Comparison of ENCODE assay signal across 8 cellular contexts in genomic region chr20:48620486-48621255, GRCh38.
A peak's percentile ranks its signal among the peaks of the same experiment; 100 is the strongest.
DNase-seq lines count a peak whose midpoint lies in the region; ATAC-seq and TF ChIP-seq lines count a peak whose summit lies in the region.

No MANE protein-coding gene starts in this region.

- no peaks in the 10 kb centered on the region for H3K9me3 Mint-ChIP-seq in activated T-cell treated with anti-CD3 and anti-CD28 coated beads, Interleukin-2, amount 50 U/mL, for 4 hours

- H3F3A ChIP-seq in PC-9 (ENCODE audit: insufficient read depth, low read depth) = peaks cover 31% of the 10 kb centered on the region; the same call in 1 of the 2 replicates

- peak overlapping the region; percentile 55 for H3K4me3 Mint-ChIP-seq in activated T-cell treated with anti-CD3 and anti-CD28 coated beads, Interleukin-2, amount 50 U/mL, for 4 hours

- H3K4me3 ChIP-seq in GM12865 (ENCODE audit: low read depth, low read length) (no peak overlapping the region), PC-9 (peak overlapping the region; percentile 54), muscle layer of duodenum (ENCODE audit: low read depth in 1 of 2, low read length in 2 of 2) (peak overlapping the region; percentile 12 to 41)

- H3K36me3 ChIP-seq in PC-9 (ENCODE audit: low read depth) (no peaks in the 10 kb centered on the region), muscle layer of duodenum (ENCODE audit: control insufficient read depth in 1 of 2, insufficient read depth in 2 of 2, low read length in 2 of 2) (peaks cover 4 to 8% of the 10 kb centered on the region in 2 donors)

- in situ Hi-C loops in KBM-7 (cut with MboI; ENCODE audit: low pct_unique_long_range_greater_than_20kb, low sequenced_read_pairs) = no loop called here

- H3K27me3 Mint-ChIP-seq in activated T-cell treated with anti-CD3 and anti-CD28 coated beads, Interleukin-2, amount 50 U/mL, for 4 hours (ENCODE audit: low read depth) = no peaks in the 10 kb centered on the region

- TF ChIP-seq CTCF in GM12865 (IDR thresholded peaks at IDR 0.05; ENCODE audit: insufficient read depth, low read depth, low read length, missing control alignments) (peak; percentile 97), PC-9 (conservative IDR thresholded peaks at IDR 0.05) (peak; percentile 90)

- H3K79me2 ChIP-seq in PC-9 (ENCODE audit: low read depth) = no peaks in the 10 kb centered on the region

- POLR2A ChIA-PET in PC-9 (lab: Charles Lee; ENCODE audit: unreplicated experiment) = interaction anchor here (0.6 to 1.3 kb wide), 7 partner anchors 322 to 836 kb away, joined by 3 to 32 read pairs (median 8); no protein-coding TSS in a partner anchor

- CTCF ChIA-PET in PC-9 (lab: Charles Lee) = interaction anchor here (0.5 to 2.6 kb wide), 37 partner anchors 23 to 1346 kb away, joined by 3 to 43 read pairs (median 4); no protein-coding TSS in a partner anchor

- no peaks in the 10 kb centered on the region for H4K20me1 ChIP-seq in PC-9 (ENCODE audit: insufficient read depth)

- no peaks in the 10 kb centered on the region for H3K36me3 Mint-ChIP-seq in activated T-cell treated with anti-CD3 and anti-CD28 coated beads, Interleukin-2, amount 50 U/mL, for 4 hours (ENCODE audit: insufficient read depth)

- peaks cover 11% of the 10 kb centered on the region for H3K4me1 Mint-ChIP-seq in activated T-cell treated with anti-CD3 and anti-CD28 coated beads, Interleukin-2, amount 50 U/mL, for 4 hours (ENCODE audit: low read depth)

- BruUV-seq in PC-9 (replicated peaks; lab: Mats Ljungman, UMichigan) = TSS peak; percentile 76

- intact Hi-C loops in PC-9 (cut with micrococcal nuclease; ENCODE audit: unreplicated experiment) = loop anchor here (1.0 to 10.0 kb wide), 21 partner anchors 75 to 1866 kb away; no protein-coding TSS in a partner anchor

- peak overlapping the region; percentile 94 for H3K27ac ChIP-seq in PC-9
- H3K27ac ChIP-seq in muscle layer of duodenum (ENCODE audit: low read length) = no peak overlapping the region

- H3K27me3 ChIP-seq in PC-9 (ENCODE audit: insufficient read depth, low read depth) (no peaks in the 10 kb centered on the region), muscle layer of duodenum (ENCODE audit: low read depth, low read length) (no peaks in the 10 kb centered on the region)

- H3K4me1 ChIP-seq in PC-9 (replicated peaks; ENCODE audit: insufficient read depth) (peaks cover 38% of the 10 kb centered on the region), muscle layer of duodenum (ENCODE audit: control insufficient read depth in 1 of 2, insufficient read depth in 2 of 2, low read length in 2 of 2) (peaks cover 0 to 14% of the 10 kb centered on the region in 2 donors)

- peak overlapping the region; percentile 66; the same call in 1 of the 2 replicates for H2AFZ ChIP-seq in PC-9

- peak overlapping the region; percentile 85 for H3K4me2 ChIP-seq in PC-9

- ATAC-seq in activated T-cell treated with anti-CD3 and anti-CD28 coated beads, Interleukin-2, amount 50 U/mL, for 4 hours = peak; percentile 83 to 85
- no peak for ATAC-seq in HG02885 (IDR thresholded peaks at IDR 0.05; ENCODE audit: poor library complexity, unreplicated experiment)

- H3K9me3 ChIP-seq in PC-9 (ENCODE audit: insufficient read depth, low read depth) = no peaks in the 10 kb centered on the region
- no peaks in the 10 kb centered on the region for H3K9me3 ChIP-seq in muscle layer of duodenum (ENCODE audit: control insufficient read depth in 1 of 2, low read length in 2 of 2)

- DNase-seq in GM12865 (ENCODE audit: low read depth) (peak; percentile 79), KBM-7 (peak; percentile 79), PC-9 (peak; percentile 96 to 99), fibroblast of gingiva (ENCODE audit: low read depth) (peak; percentile 66)
- peak; percentile 69 for DNase-seq in activated T-cell treated with anti-CD3 and anti-CD28 coated beads, Interleukin-2, amount 50 U/mL, for 4 hours
- DNase-seq in stimulated activated CD8-positive, alpha-beta memory T cell treated with anti-CD3 and anti-CD28 coated beads, Interleukin-4, amount 100 ng/mL, for 48 hours = peak; percentile 90

- no peaks in the 10 kb centered on the region for H3K9me2 ChIP-seq in PC-9 (ENCODE audit: insufficient read depth)
